In the genomic region with DNA sequence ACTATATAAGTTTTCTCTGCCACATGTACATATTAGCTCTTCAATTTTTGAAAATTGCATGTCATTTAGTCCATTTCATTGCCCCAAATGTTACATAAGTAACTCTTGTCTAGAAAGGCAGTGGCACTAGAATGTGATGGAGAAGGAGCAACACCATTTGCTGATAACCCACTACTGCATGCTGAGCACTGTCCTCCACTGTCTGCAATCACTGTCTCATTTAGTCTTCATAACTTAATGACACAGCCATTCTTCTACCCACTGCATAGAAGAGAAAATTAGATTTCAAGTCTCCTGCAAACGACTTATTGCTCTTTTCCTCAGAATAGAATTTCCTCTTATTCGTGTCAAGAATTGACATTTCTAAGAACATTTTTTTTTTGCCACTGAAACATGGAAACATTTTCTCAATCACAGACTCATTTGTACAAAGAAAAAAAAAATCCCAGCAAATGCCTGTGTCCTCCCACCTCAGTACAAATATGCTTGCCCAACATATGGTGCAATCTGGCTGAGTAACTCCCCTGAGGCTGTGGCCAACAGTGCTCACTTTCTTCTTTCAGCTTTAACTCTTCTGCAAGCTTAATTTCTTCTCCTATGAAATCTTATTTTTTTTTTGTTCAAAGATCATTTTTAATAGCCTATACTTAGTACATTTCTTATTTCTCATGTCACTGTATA, we compare ENCODE assay signal across 15 cellular contexts.
DNase-seq lines count a peak whose midpoint lies in the region; ATAC-seq and TF ChIP-seq lines count a peak whose summit lies in the region.
"Had no signal": no experiment of that assay in that cellular context is flagged by ENCODE, and none has a peak within 500 bp of the region (broad histone marks: within the 10 kb centered on the region; RNA-seq: fewer than 3 reads in every experiment).

No MANE protein-coding gene starts in this region.

- peak; percentile 95 for ATAC-seq in omental fat pad (ENCODE audit: low FRiP score)
- ATAC-seq: activated CD8-positive, alpha-beta T cell treated with anti-CD3 and anti-CD28 coated beads for 36 hours; natural killer cell had no signal

- no peak overlapping the region for H3K27ac ChIP-seq in prostate gland

- WGBS in prostate gland: 76% methylated on average over 2 of the region's 2 CpGs

- H3K9me3 ChIP-seq in prostate gland: no peaks in the 10 kb centered on the region
- H3K9me3 ChIP-seq: HAP-1 had no signal

- H3K4me3 ChIP-seq in prostate gland: no peak overlapping the region
- H3K4me3 ChIP-seq: HAP-1 had no signal

- no peak for TF ChIP-seq CTCF in omental fat pad (IDR thresholded peaks at IDR 0.05)
- no peak for TF ChIP-seq CTCF in prostate gland (IDR thresholded peaks at IDR 0.05)

- no peaks in the 10 kb centered on the region for H3K4me1 ChIP-seq in prostate gland (replicated peaks)
- H3K4me1 ChIP-seq: HAP-1 had no signal

- intact Hi-C loops in prostate gland (cut with DNase I): no loop called here

- no peak for TF ChIP-seq POLR2A in prostate gland (IDR thresholded peaks at IDR 0.05)

- peak; percentile 73 for DNase-seq in DMS 273 (lab: John Stamatoyannopoulos, UW; ENCODE audit: unreplicated experiment)
- peak; percentile 32 for DNase-seq in NOMO-1 treated with DMSO at 0.1 percent for 48 hours (lab: John Stamatoyannopoulos, UW; ENCODE audit: unreplicated experiment)
- DNase-seq in foreskin melanocyte: peak; percentile 56
- DNase-seq in omental fat pad (ENCODE audit: low spot score): no peak
- DNase-seq in SK-N-DZ (ENCODE audit: low spot score): no peak
- DNase-seq in prostate gland (ENCODE audit: low spot score): no peak
- no peak for DNase-seq in activated CD4-positive, CD25-positive, alpha-beta regulatory T cell (lab: John Stamatoyannopoulos, UW)
- DNase-seq: activated CD8-positive, alpha-beta T cell treated with anti-CD3 and anti-CD28 coated beads for 36 hours; DMS153; effector memory CD4-positive, alpha-beta T cell; natural killer cell; NCI-H2029 treated with DMSO at 0.1 percent for 48 hours; NCI-H524 treated with DMSO at 0.1 percent for 48 hours; substantia nigra had no signal

- H3K36me3 ChIP-seq in prostate gland: no peaks in the 10 kb centered on the region
- H3K36me3 ChIP-seq: HAP-1 had no signal

- no peaks in the 10 kb centered on the region for H3K27me3 ChIP-seq in prostate gland (replicated peaks; ENCODE audit: insufficient read depth)

Comparison
In these comparisons a context has a peak if more than half of its experiments do, and no peak if none do; other contexts are left out.
1. DNase-seq: peak in DMS 273 (single experiment), NOMO-1 treated with DMSO at 0.1 percent for 48 hours (single experiment) and foreskin melanocyte (single experiment); none in omental fat pad (single experiment), SK-N-DZ (single experiment), prostate gland (single experiment) and activated CD4-positive, CD25-positive, alpha-beta regulatory T cell (0 of 4).